ENCODE assay signal across 10 cellular contexts in the genomic region with DNA sequence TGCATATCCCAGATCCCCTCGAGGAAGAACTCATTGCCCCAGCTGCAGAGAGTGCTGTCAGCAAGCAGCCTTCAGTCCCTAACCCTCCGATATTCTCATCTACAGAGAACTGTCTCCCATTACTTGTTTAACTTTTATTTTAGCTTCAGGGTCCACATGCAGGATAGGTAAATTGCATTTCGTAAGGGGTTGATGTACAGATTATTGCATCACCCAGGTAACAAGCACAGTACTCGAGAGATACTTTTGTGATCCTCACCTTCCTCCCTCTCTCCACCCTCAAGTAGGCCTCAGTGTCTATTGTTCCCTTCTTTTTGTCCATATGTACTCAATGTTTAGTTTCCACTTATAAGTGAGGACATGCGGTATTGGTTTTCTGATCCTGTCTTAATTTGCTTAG.
"Had no signal": no experiment of that assay in that cellular context is flagged by ENCODE, and none has a peak within 500 bp of the region (broad histone marks: within the 10 kb centered on the region; RNA-seq: fewer than 3 reads in every experiment).

No MANE protein-coding gene starts in this region.

- ATAC-seq: GM23338, HCT116 had no signal

- H2AFZ ChIP-seq: GM23338 had no signal

- H3K27ac ChIP-seq: HL-60, KMS-11 had no signal

- H3K36me3 ChIP-seq: HAP-1 had no signal

- DNase-seq: H7, HFFc6, KBM-7 had no signal

- FAIRE-seq: H1 had no signal

- H3K9ac ChIP-seq: KMS-11 had no signal

- H3K27ac Mint-ChIP-seq: GM23338, HFFc6, IgD-negative memory B cell had no signal

- H3K4me3 ChIP-seq: GM23338, HAP-1 had no signal

- H3K4me2 ChIP-seq: GM23338, KMS-11 had no signal

- H3K9me3 ChIP-seq: HAP-1 had no signal

- H3K27me3 Mint-ChIP-seq: IgD-negative memory B cell had no signal

- H3K4me3 Mint-ChIP-seq: GM23338, HFFc6, IgD-negative memory B cell had no signal

- H3K4me1 Mint-ChIP-seq: GM23338, IgD-negative memory B cell had no signal

- H3K4me1 ChIP-seq: HAP-1 had no signal
